In genomic region chr14:101476931-101477553, GRCh38 we compare ENCODE assay signal across 10 cellular contexts.
A peak's percentile ranks its signal among the peaks of the same experiment; 100 is the strongest.
DNase-seq lines count a peak whose midpoint lies in the region; ATAC-seq and TF ChIP-seq lines count a peak whose summit lies in the region.
"Had no signal": no experiment of that assay in that cellular context is flagged by ENCODE, and none has a peak within 500 bp of the region (broad histone marks: within the 10 kb centered on the region; RNA-seq: fewer than 3 reads in every experiment).

No MANE protein-coding gene starts in this region.

- TF ChIP-seq CTCF in LNCaP clone FGC (IDR thresholded peaks at IDR 0.05; ENCODE audit: control insufficient read depth, extremely low read depth, insufficient read depth) (no peak), RWPE1 (conservative IDR thresholded peaks at IDR 0.05; ENCODE audit: low read depth) (no peak), lower lobe of right lung (IDR thresholded peaks at IDR 0.05) (no peak)

- H3K27ac ChIP-seq in RWPE1 (peak overlapping the region; percentile 83), lower lobe of right lung (no peak overlapping the region)
- H3K27ac ChIP-seq: HL-60 had no signal

- intact Hi-C loops in lower lobe of right lung (cut with DNase I) = no loop called here

- H3K27ac Mint-ChIP-seq in T-helper 17 cell = no peak overlapping the region

- H3K4me3 Mint-ChIP-seq in T-helper 17 cell = no peak overlapping the region
- H3K4me3 Mint-ChIP-seq: CD8-positive, alpha-beta memory T cell had no signal

- ATAC-seq in lower lobe of right lung = peak; percentile 80 to 85
- ATAC-seq in GM21423 (IDR thresholded peaks at IDR 0.05; ENCODE audit: unreplicated experiment) = no peak
- ATAC-seq in T-helper 17 cell = no peak
- no peak for ATAC-seq in HG02571 (IDR thresholded peaks at IDR 0.05; ENCODE audit: unreplicated experiment)

- H3K4me1 ChIP-seq in lower lobe of right lung = peaks cover 19% of the 10 kb centered on the region

- H3K4me3 ChIP-seq in LNCaP clone FGC (ENCODE audit: low read depth, low read length) (no peak overlapping the region), lower lobe of right lung (no peak overlapping the region)

- peaks cover 4% of the 10 kb centered on the region for H3K4me1 Mint-ChIP-seq in T-helper 17 cell
- H3K4me1 Mint-ChIP-seq: CD8-positive, alpha-beta memory T cell had no signal

- POLR2A ChIA-PET in RWPE1 (lab: Yijun Ruan, JAX; ENCODE audit: low non-redundant PET) = interaction anchor here (0.6 kb wide), 1 partner anchor 1284 kb away, joined by 4 read pairs; no protein-coding TSS in a partner anchor

- no peaks in the 10 kb centered on the region for H3K36me3 ChIP-seq in lower lobe of right lung

- H3K27me3 ChIP-seq in lower lobe of right lung (ENCODE audit: low read depth) = peaks cover 2% of the 10 kb centered on the region

- CTCF ChIA-PET in RWPE1 (lab: Yijun Ruan, JAX) = interaction anchor here (0.6 kb wide), 1 partner anchor 309 kb away, joined by 3 read pairs; no protein-coding TSS in a partner anchor

- peaks cover 49% of the 10 kb centered on the region for H3K27me3 Mint-ChIP-seq in T-helper 17 cell

- no peaks in the 10 kb centered on the region for H3K36me3 Mint-ChIP-seq in T-helper 17 cell (ENCODE audit: low read depth)

- no peaks in the 10 kb centered on the region for H3K9me3 ChIP-seq in lower lobe of right lung
- peaks cover 2% of the 10 kb centered on the region for H3K9me3 ChIP-seq in T-helper 17 cell (ENCODE audit: control insufficient read depth, low read length, poor library complexity, severe bottlenecking)

- DNase-seq in COLO668 (lab: John Stamatoyannopoulos, UW; ENCODE audit: unreplicated experiment) (peak; percentile 17), LNCaP clone FGC (ENCODE audit: low read depth) (peak; percentile 72), RWPE1 (ENCODE audit: low spot score) (peak; percentile 25), lower lobe of right lung (peak; percentile 67), NCI-H1694 (lab: John Stamatoyannopoulos, UW) (no peak), T-helper 17 cell (no peak)

Comparison
In these comparisons a context has a peak if more than half of its experiments do, and no peak if none do; other contexts are left out.
1. DNase-seq: peak in COLO668 (single experiment), LNCaP clone FGC (single experiment), RWPE1 (single experiment) and lower lobe of right lung (single experiment); none in NCI-H1694 (single experiment) and T-helper 17 cell (0 of 3).
2. ATAC-seq: peak in lower lobe of right lung (2 of 2); none in GM21423 (single experiment), T-helper 17 cell (single experiment) and HG02571 (single experiment).